1 cellular context compared by ENCODE assay signal in genomic region chr7:148541891-148542504, GRCh38.
TF ChIP-seq lines count a peak whose summit lies in the region.

No MANE protein-coding gene starts in this region.

TF ChIP-seq in SK-N-SH treated with all-trans-retinoic acid at 6 μM for 48 hours, 23 proteins besides CTCF, POLR2A, EP300 and RAD21 (continued from another document):
- TF ChIP-seq PPARA (CRISPR knock-in tag; IDR thresholded peaks at IDR 0.05; ENCODE audit: borderline replicate concordance) (no peak), GLIS3 (CRISPR knock-in tag; IDR thresholded peaks at IDR 0.05) (no peak), ZC3H10 (CRISPR knock-in tag; IDR thresholded peaks at IDR 0.05) (no peak), ESRRG (CRISPR knock-in tag; IDR thresholded peaks at IDR 0.05) (no peak), CSDC2 (CRISPR knock-in tag; IDR thresholded peaks at IDR 0.05) (no peak)
- TF ChIP-seq, protein P1, sequence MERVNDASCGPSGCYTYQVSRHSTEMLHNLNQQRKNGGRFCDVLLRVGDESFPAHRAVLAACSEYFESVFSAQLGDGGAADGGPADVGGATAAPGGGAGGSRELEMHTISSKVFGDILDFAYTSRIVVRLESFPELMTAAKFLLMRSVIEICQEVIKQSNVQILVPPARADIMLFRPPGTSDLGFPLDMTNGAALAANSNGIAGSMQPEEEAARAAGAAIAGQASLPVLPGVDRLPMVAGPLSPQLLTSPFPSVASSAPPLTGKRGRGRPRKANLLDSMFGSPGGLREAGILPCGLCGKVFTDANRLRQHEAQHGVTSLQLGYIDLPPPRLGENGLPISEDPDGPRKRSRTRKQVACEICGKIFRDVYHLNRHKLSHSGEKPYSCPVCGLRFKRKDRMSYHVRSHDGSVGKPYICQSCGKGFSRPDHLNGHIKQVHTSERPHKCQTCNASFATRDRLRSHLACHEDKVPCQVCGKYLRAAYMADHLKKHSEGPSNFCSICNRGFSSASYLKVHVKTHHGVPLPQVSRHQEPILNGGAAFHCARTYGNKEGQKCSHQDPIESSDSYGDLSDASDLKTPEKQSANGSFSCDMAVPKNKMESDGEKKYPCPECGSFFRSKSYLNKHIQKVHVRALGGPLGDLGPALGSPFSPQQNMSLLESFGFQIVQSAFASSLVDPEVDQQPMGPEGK (CRISPR knock-in tag; IDR thresholded peaks at IDR 0.05; ENCODE audit: borderline replicate concordance), result no peak
